Comparison of ENCODE assay signal across 8 cellular contexts in the genomic region with DNA sequence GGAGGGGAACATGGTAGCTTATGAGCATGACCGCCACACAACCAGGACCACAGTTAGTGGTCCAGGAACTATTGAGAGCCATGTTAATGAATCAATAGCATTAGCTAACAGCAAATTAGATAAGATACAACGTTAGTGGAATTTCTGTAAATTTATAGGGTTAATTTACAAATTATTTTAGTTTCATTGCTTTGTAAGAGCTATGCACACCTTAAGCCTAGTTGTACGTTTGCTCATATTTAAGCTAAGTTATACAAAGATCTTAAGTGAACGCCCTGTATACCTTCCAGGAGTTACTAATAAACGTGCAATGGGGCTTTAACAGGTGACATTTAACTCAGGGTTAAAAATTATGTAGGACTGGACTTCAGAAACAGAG. TPM values are rescaled to one million over a fixed set of nuclear protein-coding genes. Genes with fewer than 3 reads are reported as not detected.
DNase-seq lines count a peak whose midpoint lies in the region; ATAC-seq, FAIRE-seq and TF ChIP-seq lines count a peak whose summit lies in the region.

No MANE protein-coding gene starts in this region.

- H3K4me3 ChIP-seq in adipocyte (ENCODE audit: low read length): peak overlapping the region; percentile 99
- peak overlapping the region; percentile 94 to 98 (median 95) for H3K4me3 ChIP-seq in HepG2 (replicated peaks in 1 of 3; ENCODE audit: insufficient read depth in 1 of 3, low read depth in 2 of 3, low read length in 3 of 3)
- peak overlapping the region; percentile 81 to 84 (median 83) for H3K4me3 ChIP-seq in thyroid gland (replicated peaks in 1 of 3)

- no peak for TF ChIP-seq CTCF in HepG2 (CRISPR knock-in tag; IDR thresholded peaks at IDR 0.05)
- TF ChIP-seq CTCF in thyroid gland (IDR thresholded peaks at IDR 0.05): no peak

- H3K79me2 ChIP-seq in HepG2 (ENCODE audit: insufficient read depth, low read length): peaks cover 17% of the 10 kb centered on the region

- no peaks in the 10 kb centered on the region for H4K20me1 ChIP-seq in HepG2 (ENCODE audit: insufficient read depth, low read length)

- H3K36me3 ChIP-seq in adipocyte (ENCODE audit: control insufficient read depth, insufficient read depth, low read length, severe bottlenecking): peaks cover 30% of the 10 kb centered on the region
- peaks cover 6 to 28% of the 10 kb centered on the region in 2 experiments; a peak in 4 of 5 replicates for H3K36me3 ChIP-seq in HepG2 (replicated peaks in 1 of 2; ENCODE audit: control insufficient read depth in 1 of 2, insufficient read depth in 2 of 2, low read length in 2 of 2)
- H3K36me3 ChIP-seq in thyroid gland: peaks cover 23 to 32% of the 10 kb centered on the region in 2 donors

- no peaks in the 10 kb centered on the region for H3K9me3 ChIP-seq in adipocyte (ENCODE audit: control insufficient read depth, low read length)
- H3K9me3 ChIP-seq in HepG2 (ENCODE audit: low read length): no peaks in the 10 kb centered on the region
- H3K9me3 ChIP-seq in thyroid gland: no peaks in the 10 kb centered on the region

- H3K27ac ChIP-seq in HepG2 (ENCODE audit: extremely low read length, insufficient read depth, low read length) (peak overlapping the region; percentile 85), thyroid gland (peak overlapping the region in 1 of 3 donors; percentile 71)

- H3K9ac ChIP-seq in adipocyte (ENCODE audit: low read length) (peak overlapping the region; percentile 99), HepG2 (ENCODE audit: insufficient read depth, low read depth, low read length) (peak overlapping the region; percentile 95)

- no peak for FAIRE-seq in HepG2 (lab: Jason Lieb, UNC)

- POLR2A ChIA-PET in HepG2 (lab: Yijun Ruan, JAX): interaction anchor here (0.7 to 1.6 kb wide), 9 partner anchors 10 to 920 kb away, joined by 3 to 15 read pairs (median 4); partner anchors contain the start of genes MASP2, MIIP, SRM and TARDBP

- H3K4me1 ChIP-seq in adipocyte (ENCODE audit: control insufficient read depth, insufficient read depth, low read length) (peaks cover 15% of the 10 kb centered on the region), HepG2 (ENCODE audit: insufficient read depth, low read length) (peaks cover 20% of the 10 kb centered on the region), thyroid gland (peaks cover 7 to 8% of the 10 kb centered on the region in 2 donors)

- peak overlapping the region; percentile 90 for H3K4me3 Mint-ChIP-seq in activated T-cell treated with anti-CD3 and anti-CD28 coated beads, Interleukin-2, amount 50 U/mL, for 24 hours

- ATAC-seq in HepG2: no peak
- no peak for ATAC-seq in HG02870 (IDR thresholded peaks at IDR 0.05; ENCODE audit: unreplicated experiment)
- ATAC-seq in HG03521 (IDR thresholded peaks at IDR 0.05; ENCODE audit: unreplicated experiment): no peak

- H3K27me3 ChIP-seq in adipocyte (replicated peaks; ENCODE audit: control insufficient read depth, insufficient read depth, low read length) (no peaks in the 10 kb centered on the region), HepG2 (ENCODE audit: control insufficient read depth in 1 of 2, insufficient read depth in 2 of 2, low read length in 2 of 2) (no peaks in the 10 kb centered on the region; a peak in 1 of 5 replicates), thyroid gland (no peaks in the 10 kb centered on the region)

- H3K9me3 Mint-ChIP-seq in activated T-cell treated with anti-CD3 and anti-CD28 coated beads, Interleukin-2, amount 50 U/mL, for 24 hours: no peaks in the 10 kb centered on the region

- no peak for DNase-seq in activated T-cell treated with anti-CD3 and anti-CD28 coated beads, Interleukin-2, amount 50 U/mL, for 24 hours
- no peak for DNase-seq in activated T-cell treated with anti-CD3 and anti-CD28 coated beads for 4 hours
- no peak for DNase-seq in adipocyte (ENCODE audit: low read depth)
- DNase-seq in HepG2 (ENCODE audit: low spot score): no peak
- no peak for DNase-seq in thyroid gland
- no peak for DNase-seq in NCI-H1105 treated with DMSO at 0.1 percent for 48 hours (lab: John Stamatoyannopoulos, UW)

- TF ChIP-seq EP300 in HepG2 (IDR thresholded peaks at IDR 0.05; ENCODE audit: low read depth in 2 of 2, low read length in 2 of 2) (no peak), HepG2 (CRISPR knock-in tag; IDR thresholded peaks at IDR 0.05; ENCODE audit: borderline replicate concordance) (no peak)

- peak overlapping the region; percentile 97 for H3K27ac Mint-ChIP-seq in activated T-cell treated with anti-CD3 and anti-CD28 coated beads, Interleukin-2, amount 50 U/mL, for 24 hours

- H3K36me3 Mint-ChIP-seq in activated T-cell treated with anti-CD3 and anti-CD28 coated beads, Interleukin-2, amount 50 U/mL, for 24 hours (ENCODE audit: low read depth): peaks cover 52% of the 10 kb centered on the region

- H3K27me3 Mint-ChIP-seq in activated T-cell treated with anti-CD3 and anti-CD28 coated beads, Interleukin-2, amount 50 U/mL, for 24 hours: no peaks in the 10 kb centered on the region

- H3K4me1 Mint-ChIP-seq in activated T-cell treated with anti-CD3 and anti-CD28 coated beads, Interleukin-2, amount 50 U/mL, for 24 hours (ENCODE audit: low read depth): peaks cover 17% of the 10 kb centered on the region

- intact Hi-C loops in HepG2 (cut with micrococcal nuclease; ENCODE audit: unreplicated experiment) (loop anchor here (1.0 to 5.0 kb wide), 2 partner anchors 39 to 62 kb away; partner anchors contain the start of gene SRM), thyroid gland (cut with DNase I) (no loop called here)

- H3K4me2 ChIP-seq in HepG2 (ENCODE audit: low read depth, low read length): peak overlapping the region; percentile 94

- TF ChIP-seq POLR2A in HepG2 (IDR thresholded peaks at IDR 0.05; ENCODE audit: insufficient read depth in 1 of 2, low read depth in 2 of 2, low read length in 2 of 2) (no peak), thyroid gland (IDR thresholded peaks at IDR 0.05) (no peak)

- H2AFZ ChIP-seq in HepG2 (ENCODE audit: low read length): no peak overlapping the region

- TF ChIP-seq RAD21 in HepG2 (CRISPR knock-in tag; IDR thresholded peaks at IDR 0.05): no peak

- WGBS in HepG2 (ENCODE audit: low lambda C conversion rate): 15% methylated on average over 5 of the region's 5 CpGs
- 14 to 16% methylated on average over 5 of the region's 5 CpGs for WGBS in thyroid gland, 2 donors

- in situ Hi-C loops in HepG2 (cut with HindIII; ENCODE audit: extremely low pct_ligation_motif_present, low pct_unique_long_range_greater_than_20kb): no loop called here

- TSS peak; percentile 73 for BruUV-seq in HepG2 (replicated peaks; lab: Mats Ljungman, UMichigan)

- CTCF ChIA-PET in HepG2 (lab: Yijun Ruan, JAX; ENCODE audit: low intra/inter-chr PET ratio, low total read pairs): no interaction called here

RNA-seq across cellular contexts. Expression of gene EXOSC10, which starts 0.7 kb away (rescaled TPM):
- total RNA-seq in HepG2 (2016; rRNA removed; fragmentation: Illumina TruSeq; extraction: Trizol): 67.6 and 68.7 TPM in 2 replicates
- total RNA-seq in HepG2 (2016; cell fraction: cytosol; rRNA removed; fragmentation: Illumina TruSeq; extraction: Trizol; ENCODE audit: low read depth): 16.6 and 19.3 TPM in 2 replicates
- 64.1 and 68.9 TPM in 2 replicates for total RNA-seq in HepG2 (2016; cell fraction: insoluble cytoplasmic fraction; rRNA removed; fragmentation: Illumina TruSeq; extraction: Trizol)
- total RNA-seq in HepG2 (2016; cell fraction: membrane; rRNA removed; fragmentation: Illumina TruSeq; extraction: Trizol): 19.3 and 22.8 TPM in 2 replicates
- total RNA-seq in HepG2 (2016; cell fraction: nucleus; rRNA removed; fragmentation: Illumina TruSeq; extraction: Trizol): 56.2 and 67.2 TPM in 2 replicates
- polyA plus RNA-seq in HepG2 (2011; rRNA removed): 37.4 and 48.4 TPM in 2 replicates
- 33.5 and 35.4 TPM in 2 replicates for polyA plus RNA-seq in HepG2 (2011; cell fraction: cytosol; rRNA removed)
- 128 and 156 TPM in 2 replicates for polyA plus RNA-seq in HepG2 (2011; cell fraction: nucleus; rRNA removed)
- polyA plus RNA-seq in HepG2 (2012): 38.0 and 43.1 TPM in 2 replicates
- polyA plus RNA-seq in HepG2 (2016; cell fraction: cytosol; fragmentation: Illumina TruSeq; extraction: Trizol; ENCODE audit: low read depth): 7.9 and 8.4 TPM in 2 replicates
- polyA plus RNA-seq in HepG2 (2016; cell fraction: insoluble cytoplasmic fraction; fragmentation: Illumina TruSeq; extraction: Trizol; ENCODE audit: low read depth): 64.7 and 72.3 TPM in 2 replicates
- 9.4 and 13.9 TPM in 2 replicates for polyA plus RNA-seq in HepG2 (2016; cell fraction: membrane; fragmentation: Illumina TruSeq; extraction: Trizol; ENCODE audit: low read depth)
- polyA plus RNA-seq in HepG2 (2016; cell fraction: nucleus; fragmentation: Illumina TruSeq; extraction: Trizol; ENCODE audit: insufficient read depth, low read depth): 144 and 154 TPM in 2 replicates
- 34.2 and 70.1 TPM in 2 replicates for polyA minus RNA-seq in HepG2 (2011; rRNA and poly(A)+ RNA removed; ENCODE audit: low replicate concordance)
- 21.7 and 22.2 TPM in 2 replicates for polyA minus RNA-seq in HepG2 (2011; cell fraction: cytosol; rRNA and poly(A)+ RNA removed)
- 95.5 and 98.0 TPM in 2 replicates for polyA minus RNA-seq in HepG2 (2011; cell fraction: nucleus; rRNA and poly(A)+ RNA removed)
- total RNA-seq in thyroid gland: 10 to 100 TPM; 41.1 to 60.7 (median 51.6) TPM

RNA-seq across cellular contexts. Expression of gene SRM, which starts 39.1 kb away (rescaled TPM):
- total RNA-seq in HepG2 (2016; rRNA removed; fragmentation: Illumina TruSeq; extraction: Trizol) (30.3 and 31.8 TPM in 2 replicates), thyroid gland (10 to 100 TPM; 17.1 to 40.2 (median 25.0) TPM)
- total RNA-seq in HepG2 (2016; cell fraction: cytosol; rRNA removed; fragmentation: Illumina TruSeq; extraction: Trizol; ENCODE audit: low read depth): 135 and 147 TPM in 2 replicates
- total RNA-seq in HepG2 (2016; cell fraction: insoluble cytoplasmic fraction; rRNA removed; fragmentation: Illumina TruSeq; extraction: Trizol): 25.7 and 30.7 TPM in 2 replicates
- total RNA-seq in HepG2 (2016; cell fraction: membrane; rRNA removed; fragmentation: Illumina TruSeq; extraction: Trizol): 114 and 136 TPM in 2 replicates
- 26.5 and 27.5 TPM in 2 replicates for total RNA-seq in HepG2 (2016; cell fraction: nucleus; rRNA removed; fragmentation: Illumina TruSeq; extraction: Trizol)
- polyA plus RNA-seq in HepG2 (2011; rRNA removed): 27.9 and 28.9 TPM in 2 replicates
- polyA plus RNA-seq in HepG2 (2011; cell fraction: cytosol; rRNA removed): 31.9 and 46.3 TPM in 2 replicates
- polyA plus RNA-seq in HepG2 (2011; cell fraction: nucleus; rRNA removed): 45.6 and 49.3 TPM in 2 replicates
- polyA plus RNA-seq in HepG2 (2012): 65.4 and 89.3 TPM in 2 replicates
- polyA plus RNA-seq in HepG2 (2016; cell fraction: cytosol; fragmentation: Illumina TruSeq; extraction: Trizol; ENCODE audit: low read depth): 838 and 884 TPM in 2 replicates
- 117 and 162 TPM in 2 replicates for polyA plus RNA-seq in HepG2 (2016; cell fraction: insoluble cytoplasmic fraction; fragmentation: Illumina TruSeq; extraction: Trizol; ENCODE audit: low read depth)
- polyA plus RNA-seq in HepG2 (2016; cell fraction: membrane; fragmentation: Illumina TruSeq; extraction: Trizol; ENCODE audit: low read depth): 559 and 572 TPM in 2 replicates
- polyA plus RNA-seq in HepG2 (2016; cell fraction: nucleus; fragmentation: Illumina TruSeq; extraction: Trizol; ENCODE audit: insufficient read depth, low read depth): 139 and 141 TPM in 2 replicates
- 88.7 and 179 TPM in 2 replicates for polyA minus RNA-seq in HepG2 (2011; rRNA and poly(A)+ RNA removed; ENCODE audit: low replicate concordance)
- polyA minus RNA-seq in HepG2 (2011; cell fraction: cytosol; rRNA and poly(A)+ RNA removed): 52.4 and 61.3 TPM in 2 replicates
- 19.2 and 22.9 TPM in 2 replicates for polyA minus RNA-seq in HepG2 (2011; cell fraction: nucleus; rRNA and poly(A)+ RNA removed)

RNA-seq across cellular contexts. Expression of gene MASP2, which starts 51.9 kb away (rescaled TPM):
- total RNA-seq in HepG2 (2016; rRNA removed; fragmentation: Illumina TruSeq; extraction: Trizol): 3.7 and 7.1 TPM in 2 replicates
- total RNA-seq in HepG2 (2016; cell fraction: cytosol; rRNA removed; fragmentation: Illumina TruSeq; extraction: Trizol; ENCODE audit: low read depth): 4.0 and 4.1 TPM in 2 replicates
- total RNA-seq in HepG2 (2016; cell fraction: insoluble cytoplasmic fraction; rRNA removed; fragmentation: Illumina TruSeq; extraction: Trizol): 3.6 and 8.1 TPM in 2 replicates
- total RNA-seq in HepG2 (2016; cell fraction: membrane; rRNA removed; fragmentation: Illumina TruSeq; extraction: Trizol): 4.8 TPM in 2 replicates
- total RNA-seq in HepG2 (2016; cell fraction: nucleus; rRNA removed; fragmentation: Illumina TruSeq; extraction: Trizol): 5.4 and 6.7 TPM in 2 replicates
- polyA plus RNA-seq in HepG2 (2011; rRNA removed): 11.8 and 16.7 TPM in 2 replicates
- polyA plus RNA-seq in HepG2 (2011; cell fraction: cytosol; rRNA removed): 10.8 and 16.3 TPM in 2 replicates
- polyA plus RNA-seq in HepG2 (2011; cell fraction: nucleus; rRNA removed): 17.0 and 17.1 TPM in 2 replicates
- 6.6 and 7.0 TPM in 2 replicates for polyA plus RNA-seq in HepG2 (2012)
- polyA plus RNA-seq in HepG2 (2016; cell fraction: cytosol; fragmentation: Illumina TruSeq; extraction: Trizol; ENCODE audit: low read depth): 4.2 and 4.5 TPM in 2 replicates
- 5.6 and 6.9 TPM in 2 replicates for polyA plus RNA-seq in HepG2 (2016; cell fraction: insoluble cytoplasmic fraction; fragmentation: Illumina TruSeq; extraction: Trizol; ENCODE audit: low read depth)
- polyA plus RNA-seq in HepG2 (2016; cell fraction: membrane; fragmentation: Illumina TruSeq; extraction: Trizol; ENCODE audit: low read depth): 5.1 and 5.7 TPM in 2 replicates
- 23.4 and 24.9 TPM in 2 replicates for polyA plus RNA-seq in HepG2 (2016; cell fraction: nucleus; fragmentation: Illumina TruSeq; extraction: Trizol; ENCODE audit: insufficient read depth, low read depth)
- polyA minus RNA-seq in HepG2 (2011; rRNA and poly(A)+ RNA removed; ENCODE audit: low replicate concordance): 1.6 and 14.9 TPM in 2 replicates
- polyA minus RNA-seq in HepG2 (2011; cell fraction: cytosol; rRNA and poly(A)+ RNA removed): 5.7 and 6.9 TPM in 2 replicates
- 9.3 and 9.4 TPM in 2 replicates for polyA minus RNA-seq in HepG2 (2011; cell fraction: nucleus; rRNA and poly(A)+ RNA removed)
- not detected for total RNA-seq in thyroid gland
